20 cellular contexts compared by ENCODE assay signal in the genomic region with DNA sequence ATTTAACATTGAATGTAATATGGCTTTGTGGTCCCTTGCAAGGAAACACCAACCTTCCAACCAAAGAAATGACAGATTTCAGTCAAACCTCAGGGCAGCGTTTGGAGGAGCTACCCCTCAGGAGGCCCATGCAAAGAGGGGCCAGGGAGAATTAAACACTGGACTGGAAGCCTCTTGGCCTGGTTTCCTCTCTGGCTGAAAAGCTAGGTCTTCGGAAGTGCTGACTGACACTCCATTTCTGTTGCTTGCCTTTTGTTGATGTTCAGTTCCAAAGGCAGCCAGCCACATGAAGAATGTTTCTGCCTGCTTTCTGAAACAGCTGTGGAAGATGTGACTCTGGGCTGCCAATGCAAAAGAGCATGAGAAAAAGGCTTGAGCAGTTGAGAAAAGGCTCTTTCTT.
"Had no signal": no experiment of that assay in that cellular context is flagged by ENCODE, and none has a peak within 500 bp of the region (broad histone marks: within the 10 kb centered on the region; RNA-seq: fewer than 3 reads in every experiment).

No MANE protein-coding gene starts in this region.

- H2AFZ ChIP-seq: neural progenitor cell had no signal

- H3K27ac ChIP-seq: adrenal gland, ascending aorta, neural progenitor cell, ovary, prostate gland, thyroid gland, upper lobe of right lung had no signal

- H3K4me2 ChIP-seq: neural progenitor cell had no signal

- DNase-seq: activated CD4-positive, alpha-beta memory T cell treated with anti-CD3 and anti-CD28 coated beads for 36 hours; activated CD4-positive, alpha-beta T cell treated with anti-CD3 and anti-CD28 coated beads for 4 hours; activated gamma-delta T cell treated with Interleukin-2 at 50 U/mL for 16 hours; activated T-cell treated with anti-CD3 and anti-CD28 coated beads for 4 hours; adrenal gland; central memory CD4-positive, alpha-beta T cell; dermis blood vessel endothelial cell; effector CD8-positive, alpha-beta T cell; erythroblast; foreskin melanocyte; ovary; stimulated activated CD4-positive, alpha-beta T cell treated with anti-CD3 and anti-CD28 coated beads, Interleukin-12 subunit alpha, Interleukin-12 subunit beta, amount 100 ng/mL, for 4 hours; stimulated activated CD4-positive, alpha-beta T cell treated with anti-CD3 and anti-CD28 coated beads, Interleukin-4, amount 100 ng/mL, for 4 hours; substantia nigra; T1000; thyroid gland; upper lobe of right lung had no signal

- H3K9me3 ChIP-seq: adrenal gland, ovary, prostate gland, thyroid gland, upper lobe of right lung had no signal

- H3K9ac ChIP-seq: neural progenitor cell had no signal

- H3K4me3 ChIP-seq: adrenal gland, ascending aorta, neural progenitor cell, ovary, prostate gland, thyroid gland, upper lobe of right lung had no signal

- H3K4me1 ChIP-seq: adrenal gland, ascending aorta, neural progenitor cell, prostate gland, thyroid gland had no signal

- H3K36me3 ChIP-seq: adrenal gland, ascending aorta, neural progenitor cell, ovary, prostate gland, thyroid gland, upper lobe of right lung had no signal

- H3K27me3 ChIP-seq: ascending aorta, neural progenitor cell, ovary, thyroid gland, upper lobe of right lung had no signal
